Comparison of ENCODE assay signal across 12 cellular contexts in the genomic region with DNA sequence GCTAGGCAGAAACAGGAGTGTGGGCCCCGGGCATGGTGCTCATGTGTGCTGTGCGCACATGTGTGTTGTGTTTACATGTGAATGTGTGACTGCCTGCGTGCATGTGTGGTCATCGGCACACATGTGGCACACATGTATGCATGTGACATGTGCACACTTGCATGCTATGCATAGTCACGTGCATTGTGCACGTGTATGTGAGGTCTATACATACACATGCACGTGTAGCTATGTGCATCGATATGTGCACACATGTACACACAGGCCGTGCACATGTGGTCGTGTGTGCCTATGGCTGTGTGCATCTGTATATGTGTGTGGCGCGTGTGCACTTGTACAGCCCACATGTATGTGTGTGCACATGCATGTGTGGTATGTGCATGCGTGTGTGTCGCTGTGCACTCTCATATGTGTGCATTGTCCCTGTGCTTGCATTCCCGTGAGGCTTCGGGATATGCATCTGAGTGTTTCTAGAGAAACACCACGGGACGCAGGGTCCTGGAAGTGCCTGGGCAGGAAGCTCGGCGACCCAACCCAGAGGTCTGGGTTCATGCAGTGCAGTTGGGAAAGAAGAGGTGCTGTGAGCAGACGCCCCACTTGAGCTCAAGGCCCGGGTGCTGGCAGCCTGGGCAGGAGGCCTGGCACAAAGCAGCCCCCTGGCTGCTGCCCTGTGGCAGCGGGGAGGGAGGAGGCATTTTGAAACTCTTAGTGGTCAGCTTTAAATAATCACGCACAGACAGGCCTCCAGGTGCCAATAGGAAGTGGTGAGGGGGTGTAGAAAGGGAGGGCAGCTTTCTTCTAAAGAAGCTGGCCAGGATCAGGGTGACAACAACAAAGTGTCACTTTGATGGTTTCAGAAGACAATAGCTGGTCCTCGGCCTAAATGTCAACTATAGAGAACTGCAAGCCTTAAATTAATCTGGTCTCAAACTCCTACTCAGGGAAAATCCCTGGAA.
A peak's percentile ranks its signal among the peaks of the same experiment; 100 is the strongest.
DNase-seq lines count a peak whose midpoint lies in the region; ATAC-seq, FAIRE-seq and TF ChIP-seq lines count a peak whose summit lies in the region.
"Had no signal": no experiment of that assay in that cellular context is flagged by ENCODE, and none has a peak within 500 bp of the region (broad histone marks: within the 10 kb centered on the region; RNA-seq: fewer than 3 reads in every experiment).

No MANE protein-coding gene starts in this region.

- H3K36me3 ChIP-seq in small intestine (ENCODE audit: control insufficient read depth in 2 of 2, insufficient read depth in 2 of 2, low read length in 2 of 2), result no peaks in the 10 kb centered on the region
- H3K36me3 ChIP-seq: BE2C, neural progenitor cell had no signal

- H3K4me1 ChIP-seq in small intestine (ENCODE audit: control insufficient read depth in 2 of 2, insufficient read depth in 1 of 2, low read depth in 1 of 2, low read length in 1 of 2), result no peaks in the 10 kb centered on the region

- FAIRE-seq in GM12891 (lab: Jason Lieb, UNC) (peak; percentile 47), small intestine (lab: Jason Lieb, UNC) (no peak)

- H3K4me3 ChIP-seq in small intestine (ENCODE audit: low read depth in 1 of 2, low read length in 2 of 2), result no peak overlapping the region
- H3K4me3 ChIP-seq: neural progenitor cell had no signal

- DNase-seq in GM12891 (ENCODE audit: insufficient read length, low spot score), result no peak
- peak; percentile 26 for DNase-seq in islet precursor cell
- no peak for DNase-seq in DMS79 treated with DMSO at 0.1 percent for 48 hours (lab: John Stamatoyannopoulos, UW)
- no peak for DNase-seq in mucosa of gallbladder (ENCODE audit: low spot score)
- DNase-seq in NCI-H748 treated with DMSO at 0.1 percent for 48 hours (lab: John Stamatoyannopoulos, UW), result no peak
- DNase-seq in small intestine, result no peak
- DNase-seq: activated B cell treated with CpG ODN at 0.5 μM for 24 hours, left ventricle myocardium superior had no signal

- WGBS in small intestine, 3 donors, result 84 to 85% (median 85%) methylated on average over 25 of the region's 25 CpGs

- H3K9me3 ChIP-seq in small intestine (ENCODE audit: control insufficient read depth, low read depth), result no peaks in the 10 kb centered on the region
- H3K9me3 ChIP-seq: BE2C had no signal

- no peak for TF ChIP-seq POLR2A in GM12891 (IDR thresholded peaks at IDR 0.05; ENCODE audit: low read depth, low read length)

- H3K27ac ChIP-seq in small intestine (ENCODE audit: low read depth in 1 of 2, low read length in 1 of 2), result no peak overlapping the region
- H3K27ac ChIP-seq: neural progenitor cell had no signal

- ATAC-seq in GM19455 (IDR thresholded peaks at IDR 0.05; ENCODE audit: unreplicated experiment) (peak; percentile 37), HG03442 (IDR thresholded peaks at IDR 0.05; ENCODE audit: unreplicated experiment) (peak; percentile 30)
- ATAC-seq: left ventricle myocardium superior had no signal

- no peaks in the 10 kb centered on the region for H3K27me3 ChIP-seq in small intestine (ENCODE audit: control insufficient read depth in 2 of 2, insufficient read depth in 2 of 2, low read length in 2 of 2)
- H3K27me3 ChIP-seq: BE2C, neural progenitor cell had no signal

TF ChIP-seq in GM12891, 5 proteins besides CTCF, POLR2A, EP300 and RAD21:
- TF ChIP-seq POU2F2 (IDR thresholded peaks at IDR 0.05; ENCODE audit: low read depth, low read length) (no peak), TAF1 (IDR thresholded peaks at IDR 0.05; ENCODE audit: low read depth, low read length) (no peak), SPI1 (IDR thresholded peaks at IDR 0.05; ENCODE audit: low read depth, low read length) (no peak), PAX5 (IDR thresholded peaks at IDR 0.05; ENCODE audit: insufficient read depth, low read length, severe bottlenecking) (no peak), POLR2AphosphoS5 (IDR thresholded peaks at IDR 0.05; ENCODE audit: low read depth, low read length) (no peak)
